In the genomic region with DNA sequence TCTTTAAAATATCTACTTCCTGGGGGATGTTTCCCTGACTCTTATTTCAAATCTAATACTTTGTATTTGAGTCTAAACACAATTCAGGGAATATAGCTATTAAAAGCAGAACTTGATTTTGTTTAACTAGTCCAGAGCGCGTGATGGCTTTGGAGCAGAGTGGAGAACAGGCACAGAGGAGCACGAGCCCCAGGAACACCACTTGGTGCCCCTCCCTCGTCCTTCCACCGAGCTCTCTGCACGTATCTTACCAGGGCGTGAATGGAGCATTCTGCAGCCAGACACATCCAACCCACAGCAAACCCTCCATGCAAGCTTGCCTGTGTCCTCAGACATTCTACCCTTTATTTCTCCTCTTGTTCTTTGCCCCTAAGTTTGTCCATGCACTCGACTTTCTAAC, we compare ENCODE assay signal across 15 cellular contexts. TPM values are rescaled to one million over a fixed set of nuclear protein-coding genes. Genes with fewer than 3 reads are reported as not detected.
"Had no signal": no experiment of that assay in that cellular context is flagged by ENCODE, and none has a peak within 500 bp of the region (broad histone marks: within the 10 kb centered on the region; RNA-seq: fewer than 3 reads in every experiment).

No MANE protein-coding gene starts in this region.

- H3K9me3 Mint-ChIP-seq: activated CD4-positive, alpha-beta memory T cell treated with anti-CD3 and anti-CD28 coated beads, Interleukin-2, amount 10 ng/mL, durations not matched to agents 7 days and 5 days; activated T-cell treated with anti-CD3 and anti-CD28 coated beads, Interleukin-2, amount 50 U/mL, for 4 hours had no signal

- H3K9me3 ChIP-seq: esophagus squamous epithelium had no signal

- H3K27ac ChIP-seq: coronary artery, esophagus squamous epithelium, WERI-Rb-1 had no signal

- H3K36me3 ChIP-seq: esophagus squamous epithelium, WERI-Rb-1 had no signal

- H3K4me1 Mint-ChIP-seq: activated CD4-positive, alpha-beta memory T cell treated with anti-CD3 and anti-CD28 coated beads, Interleukin-2, amount 10 ng/mL, durations not matched to agents 7 days and 5 days had no signal

- ATAC-seq: activated T-cell treated with anti-CD3 and anti-CD28 coated beads, Interleukin-2, amount 50 U/mL, for 4 hours; stimulated activated naive CD8-positive, alpha-beta T cell treated with anti-CD3 and anti-CD28 coated beads, Interleukin-15, Interleukin-2, amounts not matched to agents 100 U/mL and 50 U/mL, for 24 hours had no signal

- DNase-seq: activated CD4-positive, alpha-beta memory T cell treated with anti-CD3 and anti-CD28 coated beads, Interleukin-2, amount 10 ng/mL, durations not matched to agents 7 days and 5 days; activated effector memory CD4-positive, alpha-beta T cell treated with Interleukin-2 at 50 U/mL for 16 hours; activated naive CD4-positive, alpha-beta T cell treated with anti-CD3 and anti-CD28 coated beads, Interleukin-2, amount 50 U/mL, for 16 hours; activated T-cell treated with anti-CD3 and anti-CD28 coated beads, Interleukin-2, amount 50 U/mL, for 4 hours; caudate nucleus; effector CD8-positive, alpha-beta T cell; esophagus squamous epithelium; mesendoderm; small intestine; stimulated activated naive CD8-positive, alpha-beta T cell treated with anti-CD3 and anti-CD28 coated beads, Interleukin-15, Interleukin-2, amounts not matched to agents 100 U/mL and 50 U/mL, for 24 hours; trophoblast cell; WERI-Rb-1 had no signal

- H3K4me3 Mint-ChIP-seq: activated CD4-positive, alpha-beta memory T cell treated with anti-CD3 and anti-CD28 coated beads, Interleukin-2, amount 10 ng/mL, durations not matched to agents 7 days and 5 days; activated T-cell treated with anti-CD3 and anti-CD28 coated beads, Interleukin-2, amount 50 U/mL, for 4 hours had no signal

- H3K27ac Mint-ChIP-seq: activated CD4-positive, alpha-beta memory T cell treated with anti-CD3 and anti-CD28 coated beads, Interleukin-2, amount 10 ng/mL, durations not matched to agents 7 days and 5 days; progenitor cell of endocrine pancreas had no signal

- H3K4me3 ChIP-seq: coronary artery, esophagus squamous epithelium had no signal

RNA-seq across cellular contexts. Expression of gene KIF26B, which starts 14.1 kb away (rescaled TPM):
- total RNA-seq: activated CD4-positive, alpha-beta memory T cell treated with anti-CD3 and anti-CD28 coated beads, Interleukin-2, amount 10 ng/mL, durations not matched to agents 7 days and 5 days; T-helper 1 cell treated with Interleukin-12 subunit alpha and Interleukin-12 subunit beta and Interleukin-4 antibody, amounts not matched to agents 30 ng/mL and 1 ng/mL, for 36 hours had no signal
